10 cellular contexts compared by ENCODE assay signal in genomic region chr12:88325076-88325827, GRCh38.
DNase-seq lines count a peak whose midpoint lies in the region; ATAC-seq and TF ChIP-seq lines count a peak whose summit lies in the region.
"Had no signal": no experiment of that assay in that cellular context is flagged by ENCODE, and none has a peak within 500 bp of the region (broad histone marks: within the 10 kb centered on the region; RNA-seq: fewer than 3 reads in every experiment).

No MANE protein-coding gene starts in this region.

- TF ChIP-seq CTCF in WI38 (IDR thresholded peaks at IDR 0.05; ENCODE audit: low read depth, low read length) (no peak), cardiac muscle cell (IDR thresholded peaks at IDR 0.05; ENCODE audit: low read depth, low read length) (peak; percentile 20)

- no peaks in the 10 kb centered on the region for H3K27me3 ChIP-seq in cardiac muscle cell

- no peaks in the 10 kb centered on the region for H3K4me1 ChIP-seq in cardiac muscle cell (ENCODE audit: low read depth)

- no peaks in the 10 kb centered on the region for H3K36me3 Mint-ChIP-seq in T-helper 17 cell (ENCODE audit: low read depth)

- H3K27me3 Mint-ChIP-seq in T-helper 17 cell: peaks cover 5% of the 10 kb centered on the region

- peak overlapping the region; percentile 19; the same call in 1 of the 2 replicates for H3K4me3 ChIP-seq in WI38 (ENCODE audit: low read depth, low read length)
- H3K4me3 ChIP-seq in cardiac muscle cell: no peak overlapping the region

- H3K4me3 Mint-ChIP-seq in T-helper 17 cell: no peak overlapping the region

- H3K27ac ChIP-seq in cardiac muscle cell: no peak overlapping the region

- no peaks in the 10 kb centered on the region for H3K9me3 ChIP-seq in cardiac muscle cell (ENCODE audit: low read depth)
- H3K9me3 ChIP-seq in T-helper 17 cell (ENCODE audit: control insufficient read depth, low read length, poor library complexity, severe bottlenecking): no peaks in the 10 kb centered on the region

- no peak for ATAC-seq in T-helper 17 cell

- no peak overlapping the region for H3K27ac Mint-ChIP-seq in T-helper 17 cell

- H3K4me1 Mint-ChIP-seq in T-helper 17 cell: no peaks in the 10 kb centered on the region

- peak; percentile 94 for DNase-seq in Daoy (ENCODE audit: low read depth)
- peak in 1 of 2 donors; percentile 76 for DNase-seq in cardiac muscle cell (ENCODE audit: low read depth in 1 of 2, low spot score in 1 of 2)
- peak; percentile 97 for DNase-seq in renal cortical epithelial cell (ENCODE audit: low read depth)
- DNase-seq in T-helper 17 cell: no peak
- DNase-seq in AML-193 (lab: John Stamatoyannopoulos, UW): no peak
- DNase-seq in D341Med (ENCODE audit: low spot score): no peak
- DNase-seq in GOT3 (lab: John Stamatoyannopoulos, UW): no peak
- DNase-seq: DND-41, RPMI8226 had no signal

- H3K36me3 ChIP-seq in cardiac muscle cell: no peaks in the 10 kb centered on the region

Comparison
In these comparisons a context has a peak if more than half of its experiments do, and no peak if none do; other contexts are left out.
1. DNase-seq: peak in Daoy (single experiment) and renal cortical epithelial cell (single experiment); none in T-helper 17 cell (0 of 3), AML-193 (0 of 2), D341Med (single experiment) and GOT3 (single experiment).